In genomic region chr11:59556883-59557205, GRCh38 we compare ENCODE assay signal across 9 cellular contexts. TPM values are rescaled to one million over a fixed set of nuclear protein-coding genes. Genes with fewer than 3 reads are reported as not detected.
DNase-seq lines count a peak whose midpoint lies in the region; ATAC-seq and TF ChIP-seq lines count a peak whose summit lies in the region.
"Had no signal": no experiment of that assay in that cellular context is flagged by ENCODE, and none has a peak within 500 bp of the region (broad histone marks: within the 10 kb centered on the region; RNA-seq: fewer than 3 reads in every experiment).

No MANE protein-coding gene starts in this region.

- H3K4me3 ChIP-seq in HUES48 (ENCODE audit: low read depth, low read length) (peak overlapping the region; percentile 73), WI38 (ENCODE audit: low read depth, low read length) (peak overlapping the region; percentile 48), iPS-15b (ENCODE audit: low read depth, low read length) (peak overlapping the region; percentile 74), uterus (no peak overlapping the region)

- DNase-seq in NCI-H1694 treated with DMSO at 0.1 percent for 48 hours (lab: John Stamatoyannopoulos, UW) (peak; percentile 67), NCI-H1694 (lab: John Stamatoyannopoulos, UW) (no peak), uterus (no peak)
- no peak for DNase-seq in stimulated activated CD4-positive, alpha-beta T cell treated with anti-CD3 and anti-CD28 coated beads, Interleukin-1b, Interleukin-23, amount 100 ng/mL, for 48 hours

- H3K36me3 ChIP-seq in HUES48 (ENCODE audit: control insufficient read depth, insufficient read depth, low read length) = no peaks in the 10 kb centered on the region
- no peaks in the 10 kb centered on the region for H3K36me3 ChIP-seq in iPS-15b (ENCODE audit: control insufficient read depth, insufficient read depth, low read length)
- no peaks in the 10 kb centered on the region for H3K36me3 ChIP-seq in uterus

- intact Hi-C loops in uterus (cut with DNase I; ENCODE audit: low total_unique reads) = no loop called here

- H3K27ac ChIP-seq in HUES48 (ENCODE audit: low read depth, low read length) (peak overlapping the region; percentile 3), uterus (peak overlapping the region; percentile 60 to 63)

- H3K9me3 ChIP-seq in HUES48 (ENCODE audit: control insufficient read depth, insufficient read depth, low read length) (no peaks in the 10 kb centered on the region), iPS-15b (ENCODE audit: control insufficient read depth, insufficient read depth, low read length) (no peaks in the 10 kb centered on the region), uterus (no peaks in the 10 kb centered on the region)

- H3K9ac ChIP-seq in HUES48 (ENCODE audit: low read depth, low read length) (no peak overlapping the region), iPS-15b (ENCODE audit: low read depth, low read length) (no peak overlapping the region)

- H3K27me3 ChIP-seq in HUES48 (ENCODE audit: control insufficient read depth, insufficient read depth, low read length) (no peaks in the 10 kb centered on the region), iPS-15b (ENCODE audit: control insufficient read depth, insufficient read depth, low read length) (peaks cover 10% of the 10 kb centered on the region), uterus (no peaks in the 10 kb centered on the region)

- TF ChIP-seq CTCF in WI38 (IDR thresholded peaks at IDR 0.05; ENCODE audit: low read depth, low read length) (no peak), uterus (IDR thresholded peaks at IDR 0.05) (no peak)

- TF ChIP-seq POLR2A in uterus (IDR thresholded peaks at IDR 0.05) (no peak), GM18505 (IDR thresholded peaks at IDR 0.05; ENCODE audit: borderline replicate concordance, extremely low read depth, insufficient read depth, insufficient read length) (no peak)

- H3K4me1 ChIP-seq in HUES48 (ENCODE audit: control insufficient read depth, insufficient read depth, low read length) = 0 out of 2 replicates have a peak, but pooled peaks cover 6% of the 10 kb centered on the region
- H3K4me1 ChIP-seq in iPS-15b (ENCODE audit: control insufficient read depth, insufficient read depth, low read length) = no peaks in the 10 kb centered on the region
- no peaks in the 10 kb centered on the region for H3K4me1 ChIP-seq in uterus

- ATAC-seq in GM18505 (IDR thresholded peaks at IDR 0.05; ENCODE audit: unreplicated experiment) = no peak

RNA-seq across cellular contexts. Expression of gene OR4D9, which starts 45.5 kb away (rescaled TPM):
- total RNA-seq in uterus = not detected
- total RNA-seq: activated CD8-positive, alpha-beta memory T cell treated with anti-CD3 and anti-CD28 coated beads for 36 hours had no signal

RNA-seq across cellular contexts. Expression of gene OR4D11, which starts 53.5 kb away (rescaled TPM):
- total RNA-seq in uterus = not detected
- total RNA-seq: activated CD8-positive, alpha-beta memory T cell treated with anti-CD3 and anti-CD28 coated beads for 36 hours had no signal

RNA-seq across cellular contexts. Expression of gene OSBP, which starts 58.7 kb away (rescaled TPM):
- total RNA-seq in uterus = 10 to 100 TPM; 27.4 to 51.0 (median 41.9) TPM

Comparison
In these comparisons a context has a peak if more than half of its experiments do, and no peak if none do; other contexts are left out.
1. H3K4me3 ChIP-seq: peak in HUES48 (single experiment), WI38 (single experiment) and iPS-15b (single experiment); none in uterus (0 of 2).